In genomic region chr6:47650553-47651432, GRCh38 we compare ENCODE assay signal across 3 cellular contexts.
TF ChIP-seq lines count a peak whose summit lies in the region.

No MANE protein-coding gene starts in this region.

TF ChIP-seq in SK-N-SH, 30 proteins besides CTCF, POLR2A, EP300 and RAD21:
- TF ChIP-seq EZH2phosphoT487 (IDR thresholded peaks at IDR 0.05; ENCODE audit: borderline replicate concordance, low read depth) (no peak), POLR2AphosphoS5 (IDR thresholded peaks at IDR 0.05; ENCODE audit: low read depth, low read length) (no peak), ELF1 (IDR thresholded peaks at IDR 0.05) (no peak), CHD2 (IDR thresholded peaks at IDR 0.05; ENCODE audit: low read length, partially characterized antibody) (no peak), FOXJ3 (CRISPR knock-in tag; IDR thresholded peaks at IDR 0.05) (no peak), MEF2A (IDR thresholded peaks at IDR 0.05; ENCODE audit: borderline replicate concordance, low read depth) (no peak), TCF12 (IDR thresholded peaks at IDR 0.05) (no peak), NRF1 (IDR thresholded peaks at IDR 0.05; ENCODE audit: low read depth, low read length) (no peak), YY1 (IDR thresholded peaks at IDR 0.05; ENCODE audit: low read depth) (no peak), TAF1 (IDR thresholded peaks at IDR 0.05; ENCODE audit: borderline replicate concordance, low read depth, low read length) (no peak)
- TF ChIP-seq, protein P1, sequence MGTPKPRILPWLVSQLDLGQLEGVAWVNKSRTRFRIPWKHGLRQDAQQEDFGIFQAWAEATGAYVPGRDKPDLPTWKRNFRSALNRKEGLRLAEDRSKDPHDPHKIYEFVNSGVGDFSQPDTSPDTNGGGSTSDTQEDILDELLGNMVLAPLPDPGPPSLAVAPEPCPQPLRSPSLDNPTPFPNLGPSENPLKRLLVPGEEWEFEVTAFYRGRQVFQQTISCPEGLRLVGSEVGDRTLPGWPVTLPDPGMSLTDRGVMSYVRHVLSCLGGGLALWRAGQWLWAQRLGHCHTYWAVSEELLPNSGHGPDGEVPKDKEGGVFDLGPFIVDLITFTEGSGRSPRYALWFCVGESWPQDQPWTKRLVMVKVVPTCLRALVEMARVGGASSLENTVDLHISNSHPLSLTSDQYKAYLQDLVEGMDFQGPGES (IDR thresholded peaks at IDR 0.05; ENCODE audit: low read depth, low read length) = no peak

TF ChIP-seq in SK-N-SH treated with all-trans-retinoic acid at 6 μM for 48 hours, 23 proteins besides CTCF, POLR2A, EP300 and RAD21:
- TF ChIP-seq ZFP3 (CRISPR knock-in tag; IDR thresholded peaks at IDR 0.05) = no peak
- TF ChIP-seq ARNTL (CRISPR knock-in tag; IDR thresholded peaks at IDR 0.05; ENCODE audit: borderline replicate concordance, low read depth) = no peak
- TF ChIP-seq ESRRG (CRISPR knock-in tag; IDR thresholded peaks at IDR 0.05) = no peak
- no peak for TF ChIP-seq ZNF565 (CRISPR knock-in tag; conservative IDR thresholded peaks at IDR 0.05; ENCODE audit: low read depth)

TF ChIP-seq in GM12878, 131 proteins besides CTCF, POLR2A, EP300 and RAD21:
- no peak for TF ChIP-seq MTA3 (IDR thresholded peaks at IDR 0.05; ENCODE audit: borderline replicate concordance, low read length)
- no peak for TF ChIP-seq ETV6 (conservative IDR thresholded peaks at IDR 0.05 in 1 of 2, IDR thresholded peaks at IDR 0.05 in 1 of 2; ENCODE audit: borderline replicate concordance in 1 of 2, low read depth in 1 of 2)
- peak; percentile 30; the same call in 1 of the 2 replicates for TF ChIP-seq SPI1 (IDR thresholded peaks at IDR 0.05; ENCODE audit: borderline replicate concordance, insufficient read depth, low read depth, low read length)
TF ChIP-seq in GM12878: peak in this region for 1.
